In the genomic region with DNA sequence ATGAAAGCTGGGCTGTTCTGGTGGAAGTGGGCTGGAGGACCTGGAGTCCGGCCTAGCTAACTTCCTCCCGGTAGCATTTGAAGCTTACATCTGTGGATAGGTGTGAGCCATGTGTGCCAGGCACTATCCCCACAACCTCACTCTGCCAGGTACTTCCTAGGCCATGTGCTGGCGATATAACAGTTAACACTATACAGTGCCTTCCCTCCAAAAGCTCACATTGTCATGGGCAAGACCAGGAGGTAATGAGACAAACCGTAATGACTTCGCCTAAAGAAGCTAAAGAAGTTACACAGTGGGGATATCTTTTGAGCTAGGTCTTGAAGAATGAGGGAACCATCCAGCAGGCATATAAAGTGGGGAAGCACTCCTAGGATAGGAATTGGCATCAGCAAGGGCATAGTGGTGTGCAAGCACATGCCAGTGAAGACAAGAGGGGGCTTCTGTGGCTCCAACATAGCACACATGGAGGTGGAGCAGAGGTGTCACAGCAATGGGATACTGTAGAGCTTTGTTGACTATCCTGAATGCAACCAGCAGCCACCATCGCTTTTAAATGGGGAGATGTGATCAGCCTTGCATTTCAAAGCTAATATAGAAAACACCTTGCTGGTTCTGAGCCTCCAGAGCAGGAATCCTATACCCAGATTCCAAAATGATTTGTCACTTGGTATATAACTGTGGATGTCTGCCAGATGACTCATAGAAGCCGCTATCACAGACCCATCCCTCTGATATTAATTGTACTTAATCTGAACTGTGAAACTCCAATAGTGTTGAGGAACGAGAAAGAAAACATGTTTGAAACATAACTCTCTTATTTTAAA, we compare ENCODE assay signal across 1 cellular context.
TF ChIP-seq lines count a peak whose summit lies in the region.

No MANE protein-coding gene starts in this region.

TF ChIP-seq in HCT116, 20 proteins besides CTCF, POLR2A, EP300 and RAD21 (continued from another document):
- TF ChIP-seq EZH2phosphoT487 (IDR thresholded peaks at IDR 0.05; ENCODE audit: borderline replicate concordance) (no peak), TCF7L2 (IDR thresholded peaks at IDR 0.05; ENCODE audit: borderline replicate concordance, extremely low read depth, insufficient read depth, insufficient read length) (no peak), ELF1 (IDR thresholded peaks at IDR 0.05; ENCODE audit: borderline replicate concordance, low read depth) (no peak)
